9 cellular contexts compared by ENCODE assay signal in genomic region chr9:6632516-6633328, GRCh38. TPM values are rescaled to one million over a fixed set of nuclear protein-coding genes. Genes with fewer than 3 reads are reported as not detected.
DNase-seq lines count a peak whose midpoint lies in the region; ATAC-seq and TF ChIP-seq lines count a peak whose summit lies in the region.
"Had no signal": no experiment of that assay in that cellular context is flagged by ENCODE, and none has a peak within 500 bp of the region (broad histone marks: within the 10 kb centered on the region; RNA-seq: fewer than 3 reads in every experiment).

No MANE protein-coding gene starts in this region.

- TF ChIP-seq CTCF in nephron (IDR thresholded peaks at IDR 0.05; ENCODE audit: unreplicated experiment in 3 of 3): no peak

- H3K27me3 Mint-ChIP-seq in nephron (ENCODE audit: low read depth): no peaks in the 10 kb centered on the region
- peaks cover 13% of the 10 kb centered on the region for H3K27me3 Mint-ChIP-seq in activated T-helper 17 cell treated with anti-CD3 and anti-CD28 coated beads, Interleukin-2, amount 50 U/mL, for 72 hours

- H3K4me3 Mint-ChIP-seq in nephron: no peak overlapping the region
- H3K4me3 Mint-ChIP-seq in activated T-helper 17 cell treated with anti-CD3 and anti-CD28 coated beads, Interleukin-2, amount 50 U/mL, for 72 hours: no peak overlapping the region

- H3K27me3 ChIP-seq in H7 (ENCODE audit: control insufficient read depth, insufficient read depth, low read length): no peaks in the 10 kb centered on the region

- ATAC-seq in GM18858 (IDR thresholded peaks at IDR 0.05; ENCODE audit: unreplicated experiment): peak; percentile 91
- peak; percentile 86 for ATAC-seq in HG03571 (IDR thresholded peaks at IDR 0.05; ENCODE audit: unreplicated experiment)
- ATAC-seq in stimulated activated naive CD8-positive, alpha-beta T cell treated with anti-CD3 and anti-CD28 coated beads, Interleukin-15, Interleukin-2, amounts not matched to agents 100 U/mL and 50 U/mL, for 24 hours: no peak
- ATAC-seq in activated T-helper 17 cell treated with anti-CD3 and anti-CD28 coated beads, Interleukin-2, amount 50 U/mL, for 72 hours (replicated peaks): no peak

- H3K4me1 Mint-ChIP-seq in nephron: peaks cover 11% of the 10 kb centered on the region
- H3K4me1 Mint-ChIP-seq in activated T-helper 17 cell treated with anti-CD3 and anti-CD28 coated beads, Interleukin-2, amount 50 U/mL, for 72 hours: peaks cover 8% of the 10 kb centered on the region

- H3K9me3 Mint-ChIP-seq in nephron: no peaks in the 10 kb centered on the region
- H3K9me3 Mint-ChIP-seq in activated T-helper 17 cell treated with anti-CD3 and anti-CD28 coated beads, Interleukin-2, amount 50 U/mL, for 72 hours: no peaks in the 10 kb centered on the region

- H3K36me3 Mint-ChIP-seq in nephron (ENCODE audit: low read depth): no peaks in the 10 kb centered on the region
- no peaks in the 10 kb centered on the region for H3K36me3 Mint-ChIP-seq in activated T-helper 17 cell treated with anti-CD3 and anti-CD28 coated beads, Interleukin-2, amount 50 U/mL, for 72 hours (ENCODE audit: low read depth)

- peak overlapping the region in 2 of 3 experiments; percentile 8 to 48 for H3K27ac Mint-ChIP-seq in nephron
- no peak overlapping the region for H3K27ac Mint-ChIP-seq in activated T-helper 17 cell treated with anti-CD3 and anti-CD28 coated beads, Interleukin-2, amount 50 U/mL, for 72 hours

- H3K36me3 ChIP-seq in H7 (replicated peaks; ENCODE audit: control insufficient read depth, insufficient read depth, low read length): no peaks in the 10 kb centered on the region

- H3K4me3 ChIP-seq in H7 (ENCODE audit: insufficient read depth, low read depth, low read length): no peak overlapping the region

- peak; percentile 61 for DNase-seq in H7
- DNase-seq in NCI-H510A (lab: John Stamatoyannopoulos, UW): no peak
- no peak for DNase-seq in stimulated activated naive CD8-positive, alpha-beta T cell treated with anti-CD3 and anti-CD28 coated beads, Interleukin-15, Interleukin-2, amounts not matched to agents 100 U/mL and 50 U/mL, for 24 hours
- no peak for DNase-seq in NCI-H82 (lab: John Stamatoyannopoulos, UW)
- DNase-seq: substantia nigra had no signal

RNA-seq across cellular contexts. Expression of gene GLDC, which starts 12.8 kb away (rescaled TPM):
- 66.8 and 76.7 TPM in 2 replicates for total RNA-seq in H7 (2014; rRNA removed; shearing (Covaris generic))
- 10 to 100 TPM; 17.2 to 19.4 TPM for total RNA-seq in activated T-helper 17 cell treated with anti-CD3 and anti-CD28 coated beads, Interleukin-2, amount 50 U/mL, for 72 hours

Comparison
In these comparisons a context has a peak if more than half of its experiments do, and no peak if none do; other contexts are left out.
1. ATAC-seq: peak in GM18858 (single experiment) and HG03571 (single experiment); none in stimulated activated naive CD8-positive, alpha-beta T cell treated with anti-CD3 and anti-CD28 coated beads, Interleukin-15, Interleukin-2, amounts not matched to agents 100 U/mL and 50 U/mL, for 24 hours (single experiment) and activated T-helper 17 cell treated with anti-CD3 and anti-CD28 coated beads, Interleukin-2, amount 50 U/mL, for 72 hours (single experiment).